ENCODE assay signal across 19 cellular contexts in the genomic region with DNA sequence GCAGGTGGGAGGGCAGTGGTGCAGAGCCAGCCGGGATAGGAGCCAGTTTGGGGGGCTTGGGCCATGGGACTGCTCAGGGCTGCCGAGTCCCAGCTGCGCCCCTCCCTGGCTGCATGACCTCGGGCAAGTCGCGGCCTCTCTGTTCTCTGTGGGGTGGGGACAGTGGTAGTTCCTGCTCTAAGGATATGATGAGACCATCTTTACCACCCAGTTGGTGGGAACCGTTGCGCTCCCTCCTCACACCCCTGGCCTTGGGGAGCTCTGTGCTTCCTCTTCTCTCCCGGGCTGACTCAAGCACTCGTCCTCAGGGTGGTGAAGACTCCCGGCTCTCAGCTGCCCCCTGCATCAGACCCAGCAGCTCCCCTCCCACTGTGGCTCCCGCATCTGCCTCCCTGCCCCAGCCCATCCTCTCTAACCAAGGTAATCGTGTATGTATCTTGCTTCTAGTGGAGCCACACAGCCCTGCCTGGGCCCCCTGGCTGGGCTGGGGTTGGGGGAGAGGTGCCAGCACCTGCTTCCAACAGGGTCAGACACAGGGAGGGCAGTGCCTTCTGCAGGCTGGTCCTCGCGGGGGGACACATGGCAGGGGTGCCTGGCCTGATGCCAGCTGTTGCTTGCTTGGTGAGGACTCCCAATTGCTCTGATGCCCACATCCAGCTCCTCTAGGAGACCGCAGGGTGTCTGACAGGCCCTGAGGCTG. TPM values are rescaled to one million over a fixed set of nuclear protein-coding genes. Genes with fewer than 3 reads are reported as not detected.
"Had no signal": no experiment of that assay in that cellular context is flagged by ENCODE, and none has a peak within 500 bp of the region (broad histone marks: within the 10 kb centered on the region; RNA-seq: fewer than 3 reads in every experiment).

No MANE protein-coding gene starts in this region.

- H3K9me3 ChIP-seq: esophagus squamous epithelium, heart left ventricle, upper lobe of left lung had no signal

- H3K27me3 ChIP-seq: esophagus squamous epithelium, heart left ventricle, upper lobe of left lung had no signal

- H3K27me3 Mint-ChIP-seq: activated B cell treated with CpG ODN at 0.5 μM for 24 hours; activated naive CD8-positive, alpha-beta T cell treated with anti-CD3 and anti-CD28 coated beads, Interleukin-2, amount 10 ng/mL, durations not matched to agents 7 days and 5 days had no signal

- H3K4me3 Mint-ChIP-seq: activated B cell treated with CpG ODN at 0.5 μM for 24 hours; activated naive CD8-positive, alpha-beta T cell treated with anti-CD3 and anti-CD28 coated beads, Interleukin-2, amount 10 ng/mL, durations not matched to agents 7 days and 5 days; activated T-helper 1 cell treated with anti-CD3 and anti-CD28 coated beads, Interleukin-12 subunit alpha, Interleukin-12 subunit beta, Interleukin-2, Interleukin-4 antibody, amounts not matched to agents 30 ng/mL and 10 ng/mL and 1 ng/mL, durations not matched to agents 14 hours and 24 hours and 36 hours; immature natural killer cell had no signal

- H3K9me3 Mint-ChIP-seq: activated B cell treated with CpG ODN at 0.5 μM for 24 hours; activated naive CD8-positive, alpha-beta T cell treated with anti-CD3 and anti-CD28 coated beads, Interleukin-2, amount 10 ng/mL, durations not matched to agents 7 days and 5 days; activated T-helper 1 cell treated with anti-CD3 and anti-CD28 coated beads, Interleukin-12 subunit alpha, Interleukin-12 subunit beta, Interleukin-2, Interleukin-4 antibody, amounts not matched to agents 30 ng/mL and 10 ng/mL and 1 ng/mL, durations not matched to agents 14 hours and 24 hours and 36 hours; immature natural killer cell had no signal

- DNase-seq: activated B cell treated with CpG ODN at 0.5 μM for 24 hours; activated CD4-positive, alpha-beta T cell treated with anti-CD3 and anti-CD28 coated beads for 48 hours; activated CD8-positive, alpha-beta memory T cell treated with anti-CD3 and anti-CD28 coated beads, Interleukin-2, amount 50 U/mL, for 48 hours; activated naive CD4-positive, alpha-beta T cell; activated naive CD8-positive, alpha-beta T cell treated with anti-CD3 and anti-CD28 coated beads, Interleukin-2, amount 10 ng/mL, durations not matched to agents 7 days and 5 days; effector CD4-positive, alpha-beta T cell; esophagus squamous epithelium; immature natural killer cell; midbrain; SIG-M5; stimulated activated CD4-positive, alpha-beta T cell treated with anti-CD3 and anti-CD28 coated beads, Interleukin-1b, Interleukin-23, amount 100 ng/mL, for 48 hours; stimulated activated naive CD4-positive, alpha-beta T cell; T-helper 2 cell had no signal

- H3K4me3 ChIP-seq: upper lobe of left lung had no signal

- H3K4me1 Mint-ChIP-seq: activated B cell treated with CpG ODN at 0.5 μM for 24 hours; activated naive CD8-positive, alpha-beta T cell treated with anti-CD3 and anti-CD28 coated beads, Interleukin-2, amount 10 ng/mL, durations not matched to agents 7 days and 5 days had no signal

- ATAC-seq: heart left ventricle had no signal

- H3K27ac Mint-ChIP-seq: activated B cell treated with CpG ODN at 0.5 μM for 24 hours; activated naive CD8-positive, alpha-beta T cell treated with anti-CD3 and anti-CD28 coated beads, Interleukin-2, amount 10 ng/mL, durations not matched to agents 7 days and 5 days; activated T-helper 1 cell treated with anti-CD3 and anti-CD28 coated beads, Interleukin-12 subunit alpha, Interleukin-12 subunit beta, Interleukin-2, Interleukin-4 antibody, amounts not matched to agents 30 ng/mL and 10 ng/mL and 1 ng/mL, durations not matched to agents 14 hours and 24 hours and 36 hours; immature natural killer cell had no signal

RNA-seq across cellular contexts. Expression of a gene that starts 26.2 kb away (rescaled TPM):
- total RNA-seq: activated B cell treated with CpG ODN at 0.5 μM for 24 hours, lung microvascular endothelial cell, pulmonary artery endothelial cell had no signal

RNA-seq across cellular contexts. Expression of a gene that starts 35.1 kb away (rescaled TPM):
- total RNA-seq: activated B cell treated with CpG ODN at 0.5 μM for 24 hours, fibroblast of villous mesenchyme had no signal
